ENCODE assay signal across 27 cellular contexts in the genomic region with DNA sequence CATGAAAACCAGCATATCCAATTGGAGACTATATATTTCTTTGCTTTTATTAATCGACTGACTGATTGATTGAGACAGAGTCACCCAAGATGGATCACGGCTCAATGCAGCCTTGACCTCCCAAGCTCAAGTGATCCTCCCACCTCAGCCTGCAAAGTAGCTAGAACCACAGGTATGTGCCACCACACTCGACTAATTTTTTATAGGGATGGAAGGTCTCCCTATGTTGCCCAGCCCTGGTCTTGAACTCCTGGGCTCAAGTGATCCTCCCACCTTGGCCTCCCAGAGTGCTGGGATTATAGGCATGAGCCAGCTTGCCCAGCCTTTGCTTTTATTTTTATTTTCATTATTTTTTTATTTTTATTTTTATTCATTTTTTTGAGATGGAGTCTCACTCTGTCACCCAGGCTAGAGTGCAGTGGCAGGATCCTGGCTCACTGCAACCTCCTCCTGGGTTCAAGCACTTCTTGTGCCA. TPM values are rescaled to one million over a fixed set of nuclear protein-coding genes. Genes with fewer than 3 reads are reported as not detected.
DNase-seq lines count a peak whose midpoint lies in the region; ATAC-seq and TF ChIP-seq lines count a peak whose summit lies in the region.
"Had no signal": no experiment of that assay in that cellular context is flagged by ENCODE, and none has a peak within 500 bp of the region (broad histone marks: within the 10 kb centered on the region; RNA-seq: fewer than 3 reads in every experiment).

No MANE protein-coding gene starts in this region.

- H3K4me3 ChIP-seq in OCI-LY7 (ENCODE audit: low read depth, low read length, poor library complexity, severe bottlenecking) (no peak overlapping the region), body of pancreas (no peak overlapping the region)
- H3K4me3 ChIP-seq: heart right ventricle, lung, Peyer's patch, SJCRH30 had no signal

- no peaks in the 10 kb centered on the region for H3K36me3 Mint-ChIP-seq in activated naive CD8-positive, alpha-beta T cell
- H3K36me3 Mint-ChIP-seq in activated naive CD8-positive, alpha-beta T cell treated with anti-CD3 and anti-CD28 coated beads, Interleukin-2, amount 50 U/mL, for 24 hours (ENCODE audit: low read depth): peaks cover 7% of the 10 kb centered on the region
- no peaks in the 10 kb centered on the region for H3K36me3 Mint-ChIP-seq in type B pancreatic cell
- H3K36me3 Mint-ChIP-seq: T-cell had no signal

- H3K9me3 ChIP-seq in OCI-LY7 (ENCODE audit: low read length): no peaks in the 10 kb centered on the region
- no peaks in the 10 kb centered on the region for H3K9me3 ChIP-seq in body of pancreas
- H3K9me3 ChIP-seq: heart right ventricle, Peyer's patch, SJCRH30 had no signal

- H3K4me3 Mint-ChIP-seq in activated naive CD8-positive, alpha-beta T cell: peak overlapping the region; percentile 23
- no peak overlapping the region for H3K4me3 Mint-ChIP-seq in activated naive CD8-positive, alpha-beta T cell treated with anti-CD3 and anti-CD28 coated beads, Interleukin-2, amount 50 U/mL, for 24 hours
- no peak overlapping the region for H3K4me3 Mint-ChIP-seq in type B pancreatic cell
- H3K4me3 Mint-ChIP-seq: activated CD4-positive, alpha-beta memory T cell treated with anti-CD3 and anti-CD28 coated beads for 36 hours; T-cell had no signal

- BruUV-seq in OCI-LY7 (replicated peaks; lab: Mats Ljungman, UMichigan): no TSS peak

- WGBS in body of pancreas, 2 donors: 53 to 65% methylated on average over 3 of the region's 3 CpGs

- POLR2A ChIA-PET in OCI-LY7 (lab: Charles Lee): interaction anchor here (0.6 to 1.1 kb wide), 2 partner anchors 19 to 122 kb away, joined by 3 to 5 read pairs; no protein-coding TSS in a partner anchor

- no peak overlapping the region for H3K27ac Mint-ChIP-seq in activated naive CD8-positive, alpha-beta T cell
- no peak overlapping the region for H3K27ac Mint-ChIP-seq in activated naive CD8-positive, alpha-beta T cell treated with anti-CD3 and anti-CD28 coated beads, Interleukin-2, amount 50 U/mL, for 24 hours
- no peak overlapping the region for H3K27ac Mint-ChIP-seq in type B pancreatic cell
- H3K27ac Mint-ChIP-seq: activated CD4-positive, alpha-beta memory T cell treated with anti-CD3 and anti-CD28 coated beads for 36 hours; activated T-helper 17 cell treated with anti-CD3 and anti-CD28 coated beads, Interleukin-2, amount 50 U/mL, for 72 hours; T-cell had no signal

- intact Hi-C loops in OCI-LY7 (cut with micrococcal nuclease; ENCODE audit: unreplicated experiment): no loop called here
- intact Hi-C loops in body of pancreas (cut with DNase I): no loop called here

- no peak for ATAC-seq in activated naive CD8-positive, alpha-beta T cell treated with anti-CD3 and anti-CD28 coated beads, Interleukin-2, amount 50 U/mL, for 24 hours
- ATAC-seq in foreskin keratinocyte (no peak), body of pancreas (no peak)
- ATAC-seq: activated CD4-positive, CD25-positive, alpha-beta regulatory T cell treated with anti-CD3 and anti-CD28 coated beads, Interleukin-2, amount 50 U/mL, for 24 hours; activated T-helper 17 cell treated with anti-CD3 and anti-CD28 coated beads, Interleukin-2, amount 50 U/mL, for 72 hours; heart right ventricle; sciatic nerve; T-cell had no signal

- H2AFZ ChIP-seq in OCI-LY7 (ENCODE audit: low read length): no peak overlapping the region

- no peaks in the 10 kb centered on the region for H3K27me3 ChIP-seq in foreskin keratinocyte
- no peaks in the 10 kb centered on the region for H3K27me3 ChIP-seq in body of pancreas
- H3K27me3 ChIP-seq: heart right ventricle, Peyer's patch, SJCRH30 had no signal

- peak overlapping the region; percentile 94 for H3K4me2 ChIP-seq in OCI-LY7 (ENCODE audit: low read length)

- no peaks in the 10 kb centered on the region for H3K9me2 ChIP-seq in OCI-LY7 (ENCODE audit: insufficient read depth, low read length)

- no peaks in the 10 kb centered on the region for H3K27me3 Mint-ChIP-seq in activated naive CD8-positive, alpha-beta T cell
- H3K27me3 Mint-ChIP-seq in activated naive CD8-positive, alpha-beta T cell treated with anti-CD3 and anti-CD28 coated beads, Interleukin-2, amount 50 U/mL, for 24 hours: no peaks in the 10 kb centered on the region
- H3K27me3 Mint-ChIP-seq in type B pancreatic cell: no peaks in the 10 kb centered on the region
- H3K27me3 Mint-ChIP-seq: activated CD4-positive, alpha-beta memory T cell treated with anti-CD3 and anti-CD28 coated beads for 36 hours; activated T-helper 17 cell treated with anti-CD3 and anti-CD28 coated beads, Interleukin-2, amount 50 U/mL, for 72 hours; stimulated activated naive B cell treated with anti-CD40 and anti-IgM and Interleukin-4, amounts not matched to agents 10 μg/mL and 1 μg/mL and 100 μg/mL, for 72 hours; T-cell had no signal

- TF ChIP-seq CTCF in OCI-LY7 (conservative IDR thresholded peaks at IDR 0.05; ENCODE audit: low read length) (no peak), foreskin keratinocyte (conservative IDR thresholded peaks at IDR 0.05) (no peak), body of pancreas (IDR thresholded peaks at IDR 0.05) (no peak), type B pancreatic cell (conservative IDR thresholded peaks at IDR 0.05) (no peak)

- H3K36me3 ChIP-seq in OCI-LY7 (ENCODE audit: insufficient read depth, low read length) (peaks cover 34% of the 10 kb centered on the region), body of pancreas (replicated peaks in 1 of 2; ENCODE audit: insufficient read depth in 1 of 2, low read depth in 2 of 2) (no peaks in the 10 kb centered on the region)
- H3K36me3 ChIP-seq: heart right ventricle, Peyer's patch, SJCRH30 had no signal

- H3K9me3 Mint-ChIP-seq in activated naive CD8-positive, alpha-beta T cell (ENCODE audit: low read depth): no peaks in the 10 kb centered on the region
- H3K9me3 Mint-ChIP-seq in activated naive CD8-positive, alpha-beta T cell treated with anti-CD3 and anti-CD28 coated beads, Interleukin-2, amount 50 U/mL, for 24 hours: no peaks in the 10 kb centered on the region
- no peaks in the 10 kb centered on the region for H3K9me3 Mint-ChIP-seq in type B pancreatic cell
- H3K9me3 Mint-ChIP-seq: activated CD4-positive, alpha-beta memory T cell treated with anti-CD3 and anti-CD28 coated beads for 36 hours; activated T-helper 17 cell treated with anti-CD3 and anti-CD28 coated beads, Interleukin-2, amount 50 U/mL, for 72 hours; neural crest cell; stimulated activated naive B cell treated with anti-CD40 and anti-IgM and Interleukin-4, amounts not matched to agents 10 μg/mL and 1 μg/mL and 100 μg/mL, for 72 hours; T-cell had no signal

- CTCF ChIA-PET in OCI-LY7 (lab: Charles Lee; ENCODE audit: unreplicated experiment): no interaction called here

- H4K20me1 ChIP-seq in OCI-LY7 (ENCODE audit: insufficient read depth, low read length): peaks cover 18% of the 10 kb centered on the region

- peaks cover 33% of the 10 kb centered on the region for H3K4me1 ChIP-seq in OCI-LY7 (ENCODE audit: insufficient read depth, low read length, poor library complexity, severe bottlenecking)
- peaks cover 23% of the 10 kb centered on the region for H3K4me1 ChIP-seq in foreskin keratinocyte
- peaks cover 38% of the 10 kb centered on the region for H3K4me1 ChIP-seq in body of pancreas

- H3K27ac ChIP-seq in OCI-LY7 (ENCODE audit: low read depth, low read length, poor library complexity, severe bottlenecking) (no peak overlapping the region), foreskin keratinocyte (peak overlapping the region; percentile 88), body of pancreas (peak overlapping the region in 1 of 4 donors; percentile 99)
- H3K27ac ChIP-seq: Peyer's patch, SJCRH30 had no signal

- DNase-seq in activated naive CD8-positive, alpha-beta T cell treated with anti-CD3 and anti-CD28 coated beads, Interleukin-2, amount 50 U/mL, for 24 hours: no peak
- DNase-seq in OCI-LY7 (ENCODE audit: low spot score): no peak
- DNase-seq in foreskin keratinocyte: no peak
- no peak for DNase-seq in OCI-M2 (lab: John Stamatoyannopoulos, UW; ENCODE audit: unreplicated experiment)
- no peak for DNase-seq in retina
- DNase-seq in body of pancreas: no peak
- DNase-seq in type B pancreatic cell (ENCODE audit: extremely low spot score, unreplicated experiment): no peak
- DNase-seq: activated CD4-positive, alpha-beta memory T cell treated with anti-CD3 and anti-CD28 coated beads for 36 hours; activated CD8-positive, alpha-beta memory T cell treated with anti-CD3 and anti-CD28 coated beads, Interleukin-2, amount 50 U/mL, for 4 hours; activated naive CD4-positive, alpha-beta T cell treated with anti-CD3 and anti-CD28 coated beads, Interleukin-2, amount 50 U/mL, for 16 hours; anterior cingulate cortex; GDM1; H7; heart right ventricle; NCI-H146; NCI-H510A treated with DMSO at 0.1 percent for 48 hours; posterior cingulate gyrus; SJCRH30; stimulated activated naive B cell treated with anti-CD40 and anti-IgM and Interleukin-4, amounts not matched to agents 10 μg/mL and 1 μg/mL and 100 μg/mL, for 72 hours; T-cell had no signal

- TF ChIP-seq POLR2A in body of pancreas (IDR thresholded peaks at IDR 0.05): no peak

- peaks cover 44% of the 10 kb centered on the region for H3K4me1 Mint-ChIP-seq in activated naive CD8-positive, alpha-beta T cell (ENCODE audit: low read depth)
- H3K4me1 Mint-ChIP-seq in activated naive CD8-positive, alpha-beta T cell treated with anti-CD3 and anti-CD28 coated beads, Interleukin-2, amount 50 U/mL, for 24 hours: peaks cover 47% of the 10 kb centered on the region
- H3K4me1 Mint-ChIP-seq in type B pancreatic cell (ENCODE audit: unreplicated experiment): peaks cover 18% of the 10 kb centered on the region

- H3K79me2 ChIP-seq in OCI-LY7 (ENCODE audit: insufficient read depth, low read depth, low read length): peaks cover 100% of the 10 kb centered on the region

RNA-seq across cellular contexts. Expression of a gene that starts 5.4 kb away (rescaled TPM):
- total RNA-seq in OCI-LY7 (2014; rRNA removed; shearing (Covaris generic)): 40.7 and 41.4 TPM in 2 replicates
- total RNA-seq in OCI-LY7 (2022): 87.1 and 90.3 TPM in 2 replicates
- 49.0 and 51.6 TPM in 2 replicates for total RNA-seq in foreskin keratinocyte
- polyA plus RNA-seq in foreskin keratinocyte: 14.1 and 16.8 TPM in 2 replicates
- 10 to 100 TPM; 27.8 to 38.9 TPM for total RNA-seq in body of pancreas
- total RNA-seq in type B pancreatic cell (ENCODE audit: low replicate concordance): 66.5 and 79.4 TPM in 2 replicates

RNA-seq across cellular contexts. Expression of a gene that starts 45.4 kb away (rescaled TPM):
- total RNA-seq in OCI-LY7 (2014; rRNA removed; shearing (Covaris generic)): 12.4 and 15.0 TPM in 2 replicates
- total RNA-seq in OCI-LY7 (2022): 2.4 and 3.4 TPM in 2 replicates
- 3.2 and 5.3 TPM in 2 replicates for total RNA-seq in foreskin keratinocyte
- 5.6 and 8.7 TPM in 2 replicates for polyA plus RNA-seq in foreskin keratinocyte
- 1 to 10 TPM in 1 of 2 donors, under 1 TPM in 1; 0.66 to 1.0 TPM for total RNA-seq in body of pancreas
- total RNA-seq in type B pancreatic cell (ENCODE audit: low replicate concordance): 2.1 and 2.3 TPM in 2 replicates
